27 cellular contexts compared by ENCODE assay signal in the genomic region with DNA sequence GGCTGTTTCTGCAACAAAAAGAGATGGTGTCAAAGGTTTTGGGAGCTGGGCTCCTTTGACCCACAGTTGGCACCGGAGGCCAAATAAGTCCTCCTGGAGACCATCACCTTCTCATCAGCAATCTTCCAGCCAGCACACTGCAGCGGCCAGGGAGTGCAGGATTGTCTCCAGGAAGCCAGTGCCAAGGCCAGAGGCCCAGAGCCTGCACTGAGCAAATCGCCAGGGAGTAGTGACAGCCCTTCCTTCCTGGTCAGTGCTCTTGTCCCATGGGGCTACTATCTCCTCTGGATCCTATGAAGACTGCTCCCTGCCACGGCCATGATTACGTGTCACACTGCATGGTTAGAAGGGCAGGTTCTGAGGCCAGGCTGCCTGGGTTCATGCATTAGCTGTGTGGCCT.
DNase-seq lines count a peak whose midpoint lies in the region; ATAC-seq, FAIRE-seq and TF ChIP-seq lines count a peak whose summit lies in the region.
"Had no signal": no experiment of that assay in that cellular context is flagged by ENCODE, and none has a peak within 500 bp of the region (broad histone marks: within the 10 kb centered on the region; RNA-seq: fewer than 3 reads in every experiment).

No MANE protein-coding gene starts in this region.

- H3K27ac ChIP-seq in A549: no peak overlapping the region
- H3K27ac ChIP-seq: 22Rv1; BLaER1 treated with 17β-estradiol and CSF1 and Interleukin-3, amounts not matched to agents 10 nM and 100 nM; GM23248 had no signal

- POLR2A ChIA-PET in A549 (lab: Yijun Ruan, JAX): no interaction called here
- POLR2A ChIA-PET in activated CD4-positive, alpha-beta T cell treated with anti-CD3 and anti-CD28 coated beads for 36 hours (lab: Charles Lee): no interaction called here

- no peaks in the 10 kb centered on the region for H3K9me3 ChIP-seq in A549
- H3K9me3 ChIP-seq in iPS-15b (ENCODE audit: control insufficient read depth, insufficient read depth, low read length): no peaks in the 10 kb centered on the region
- H3K9me3 ChIP-seq: BE2C; BLaER1 treated with 17β-estradiol and CSF1 and Interleukin-3, amounts not matched to agents 10 nM and 100 nM; HAP-1 had no signal

- peak; percentile 20 to 22; a peak in 1 of 6 replicates for ATAC-seq in A549
- ATAC-seq in activated CD4-positive, alpha-beta T cell treated with anti-CD3 and anti-CD28 coated beads for 36 hours: no peak
- ATAC-seq: GM12878 had no signal

- no peak for TF ChIP-seq RAD21 in A549 (conservative IDR thresholded peaks at IDR 0.05 in 1 of 2, IDR thresholded peaks at IDR 0.05 in 1 of 2)

- no peak overlapping the region for H3K4me2 ChIP-seq in A549
- H3K4me2 ChIP-seq: BLaER1 treated with 17β-estradiol and CSF1 and Interleukin-3, amounts not matched to agents 10 nM and 100 nM had no signal

- intact Hi-C loops in posterior vena cava (cut with DNase I): loop anchor here in 1 of 2 donors (5.0 kb wide), 1 partner anchor 198 kb away; no protein-coding TSS in a partner anchor
- intact Hi-C loops in activated CD4-positive, alpha-beta T cell treated with anti-CD3 and anti-CD28 coated beads for 36 hours (cut with DNase I, micrococcal nuclease): loop anchor here in 1 of 2 experiments (10.0 kb wide), 1 partner anchor 295 kb away; no protein-coding TSS in a partner anchor

- H3K36me3 ChIP-seq in bronchial epithelial cell (ENCODE audit: control insufficient read depth, insufficient read depth, low read length) (no peaks in the 10 kb centered on the region), iPS-15b (ENCODE audit: control insufficient read depth, insufficient read depth, low read length) (no peaks in the 10 kb centered on the region)
- H3K36me3 ChIP-seq: BE2C; BLaER1 treated with 17β-estradiol and CSF1 and Interleukin-3, amounts not matched to agents 10 nM and 100 nM; HAP-1 had no signal

- H3K9me3 Mint-ChIP-seq in activated CD4-positive, alpha-beta T cell treated with anti-CD3 and anti-CD28 coated beads for 36 hours (ENCODE audit: low read depth): no peaks in the 10 kb centered on the region
- H3K9me3 Mint-ChIP-seq: CD4-positive, alpha-beta T cell; CD8-positive, alpha-beta memory T cell; HFFc6 had no signal

- H3K27ac Mint-ChIP-seq in activated CD4-positive, alpha-beta T cell treated with anti-CD3 and anti-CD28 coated beads for 36 hours: no peak overlapping the region
- H3K27ac Mint-ChIP-seq: CD14-positive monocyte; CD4-positive, alpha-beta T cell; CD8-positive, alpha-beta memory T cell; HFFc6 had no signal

- no peaks in the 10 kb centered on the region for H3K36me3 Mint-ChIP-seq in activated CD4-positive, alpha-beta T cell treated with anti-CD3 and anti-CD28 coated beads for 36 hours (ENCODE audit: low read depth)
- H3K36me3 Mint-ChIP-seq: CD14-positive monocyte had no signal

- no peaks in the 10 kb centered on the region for H3K4me1 ChIP-seq in A549
- peaks cover 2% of the 10 kb centered on the region for H3K4me1 ChIP-seq in iPS-15b (ENCODE audit: control insufficient read depth, insufficient read depth, low read length)
- H3K4me1 ChIP-seq: BE2C, HAP-1 had no signal

- H3K4me1 Mint-ChIP-seq in activated CD4-positive, alpha-beta T cell treated with anti-CD3 and anti-CD28 coated beads for 36 hours: peaks cover 8% of the 10 kb centered on the region

- H3K4me3 ChIP-seq in A549 (no peak overlapping the region), bronchial epithelial cell (ENCODE audit: low read depth, low read length) (no peak overlapping the region), iPS-15b (ENCODE audit: low read depth, low read length) (no peak overlapping the region)
- H3K4me3 ChIP-seq: BLaER1 treated with 17β-estradiol and CSF1 and Interleukin-3, amounts not matched to agents 10 nM and 100 nM; GM12878; GM23248; HAP-1 had no signal

- no peak for DNase-seq in A549 (ENCODE audit: low read depth in 1 of 2, low spot score in 1 of 2)
- DNase-seq in bronchial epithelial cell (ENCODE audit: low read depth): no peak
- peak; percentile 24 for DNase-seq in posterior vena cava (ENCODE audit: low spot score)
- no peak for DNase-seq in putamen (ENCODE audit: low spot score)
- no peak for DNase-seq in activated CD4-positive, alpha-beta T cell treated with anti-CD3 and anti-CD28 coated beads for 36 hours
- no peak for DNase-seq in NCI-H2029 (lab: John Stamatoyannopoulos, UW)
- no peak for DNase-seq in GOT3 (lab: John Stamatoyannopoulos, UW)
- DNase-seq: ACHN; AML-193; BE2C; CD4-positive, alpha-beta T cell; CD8-positive, alpha-beta memory T cell; DMS 273 treated with DMSO at 0.1 percent for 48 hours; DMS79; GM23248; HFFc6 had no signal

- WGBS in A549 (ENCODE audit: missing lambda C conversion rate): 39% methylated on average over 5 of the region's 5 CpGs

- H3K9ac ChIP-seq in iPS-15b (ENCODE audit: low read depth, low read length): peak overlapping the region; percentile 54
- H3K9ac ChIP-seq: BLaER1 treated with 17β-estradiol and CSF1 and Interleukin-3, amounts not matched to agents 10 nM and 100 nM; GM23248 had no signal

- H3K27me3 ChIP-seq in bronchial epithelial cell (ENCODE audit: control insufficient read depth, insufficient read depth, low read length) (no peaks in the 10 kb centered on the region), iPS-15b (ENCODE audit: control insufficient read depth, insufficient read depth, low read length) (no peaks in the 10 kb centered on the region)
- H3K27me3 ChIP-seq: BLaER1 treated with 17β-estradiol and CSF1 and Interleukin-3, amounts not matched to agents 10 nM and 100 nM had no signal

- FAIRE-seq in A549 (lab: Jason Lieb, UNC): no peak
- peak; percentile 76 for FAIRE-seq in bronchial epithelial cell (lab: Jason Lieb, UNC)
- FAIRE-seq: A204.1, D721Med, G401.6, GM12878, GM19239, H54 had no signal

- CTCF ChIA-PET in A549 (lab: Yijun Ruan, JAX): interaction anchor here (0.7 to 13.1 kb wide), 7 partner anchors 7 to 202 kb away, joined by 3 to 95 read pairs (median 5); no protein-coding TSS in a partner anchor
- CTCF ChIA-PET in activated CD4-positive, alpha-beta T cell treated with anti-CD3 and anti-CD28 coated beads for 36 hours (lab: Charles Lee): interaction anchor here (1.3 to 1.7 kb wide), 3 partner anchors 8 to 12 kb away, joined by 4 to 5 read pairs (median 4); no protein-coding TSS in a partner anchor

- no peak for TF ChIP-seq POLR2A in A549 (IDR thresholded peaks at IDR 0.05; ENCODE audit: low read length)

- no peak for TF ChIP-seq CTCF in A549 (IDR thresholded peaks at IDR 0.05)
- TF ChIP-seq CTCF in bronchial epithelial cell (IDR thresholded peaks at IDR 0.05; ENCODE audit: insufficient read depth, low read length, severe bottlenecking): no peak

- no peaks in the 10 kb centered on the region for H3K27me3 Mint-ChIP-seq in activated CD4-positive, alpha-beta T cell treated with anti-CD3 and anti-CD28 coated beads for 36 hours
- H3K27me3 Mint-ChIP-seq: CD4-positive, alpha-beta T cell had no signal

- H3K4me3 Mint-ChIP-seq in activated CD4-positive, alpha-beta T cell treated with anti-CD3 and anti-CD28 coated beads for 36 hours: no peak overlapping the region
- H3K4me3 Mint-ChIP-seq: CD14-positive monocyte; CD4-positive, alpha-beta T cell; CD8-positive, alpha-beta memory T cell; HFFc6 had no signal

- no peak for TF ChIP-seq EP300 in A549 (IDR thresholded peaks at IDR 0.05)

TF ChIP-seq in A549, 52 proteins besides CTCF, POLR2A, EP300 and RAD21:
- TF ChIP-seq ZSCAN20 (CRISPR knock-in tag; IDR thresholded peaks at IDR 0.05) (no peak), ZC3H11A (IDR thresholded peaks at IDR 0.05) (no peak)
